In the genomic region with DNA sequence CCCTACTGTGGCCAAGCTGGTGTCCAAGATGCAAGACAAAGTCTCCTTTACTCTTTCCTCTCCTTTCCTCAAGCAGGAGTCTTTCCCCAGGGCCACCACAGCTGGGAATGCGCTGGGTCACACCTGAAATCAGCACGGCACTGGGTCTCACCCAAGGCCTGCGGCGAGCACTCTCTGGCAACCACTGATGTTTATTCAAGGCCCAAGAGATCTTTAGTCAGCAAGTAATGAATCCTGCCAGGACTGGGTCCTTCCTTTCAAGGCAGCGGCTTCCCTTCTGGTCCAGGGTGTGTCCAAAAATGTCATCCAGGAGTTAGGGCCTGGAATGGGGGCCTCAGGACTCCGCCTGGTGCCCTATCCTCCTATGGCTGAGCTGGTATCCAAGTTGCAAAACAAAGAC, we compare ENCODE assay signal across 22 cellular contexts. TPM values are rescaled to one million over a fixed set of nuclear protein-coding genes. Genes with fewer than 3 reads are reported as not detected.
DNase-seq lines count a peak whose midpoint lies in the region; ATAC-seq and TF ChIP-seq lines count a peak whose summit lies in the region.
"Had no signal": no experiment of that assay in that cellular context is flagged by ENCODE, and none has a peak within 500 bp of the region (broad histone marks: within the 10 kb centered on the region; RNA-seq: fewer than 3 reads in every experiment).

No MANE protein-coding gene starts in this region.

- H3K79me1 ChIP-seq in neuronal stem cell (ENCODE audit: low read depth, low read length), result peaks cover 2% of the 10 kb centered on the region

- no peak overlapping the region for H3K14ac ChIP-seq in neuronal stem cell (ENCODE audit: low read length)

- no peak overlapping the region for H3K9ac ChIP-seq in neuronal stem cell (ENCODE audit: low read depth, low read length, poor library complexity)

- H3K27ac ChIP-seq in neuronal stem cell (replicated peaks; ENCODE audit: low read length), result no peak overlapping the region
- H3K27ac ChIP-seq in osteoblast (ENCODE audit: low read depth, low read length), result no peak overlapping the region
- H3K27ac ChIP-seq: A549 had no signal

- no peaks in the 10 kb centered on the region for H3K27me3 ChIP-seq in neuronal stem cell (ENCODE audit: control insufficient read depth in 3 of 3, insufficient read depth in 3 of 3, low read depth in 1 of 3, low read length in 3 of 3)
- H3K27me3 ChIP-seq in osteoblast (ENCODE audit: insufficient read depth, low read length), result no peaks in the 10 kb centered on the region

- no peaks in the 10 kb centered on the region for H3K36me3 Mint-ChIP-seq in WTC11
- H3K36me3 Mint-ChIP-seq: IgD-negative memory B cell had no signal

- H2BK15ac ChIP-seq in neuronal stem cell (ENCODE audit: low read length), result no peak overlapping the region

- no peak overlapping the region for H2BK5ac ChIP-seq in neuronal stem cell (ENCODE audit: low read length)

- no peak for ATAC-seq in Right ventricle myocardium superior (ENCODE audit: poor library complexity)
- no peak for ATAC-seq in left cardiac atrium
- peak; percentile 85 for ATAC-seq in esophagus mucosa
- ATAC-seq in WTC11, result no peak
- ATAC-seq: CD8-positive, alpha-beta T cell had no signal

- H3K4me1 ChIP-seq in neuronal stem cell (ENCODE audit: control insufficient read depth in 2 of 2, insufficient read depth in 1 of 2, low read depth in 1 of 2, low read length in 2 of 2), result no peaks in the 10 kb centered on the region
- no peaks in the 10 kb centered on the region for H3K4me1 ChIP-seq in osteoblast (ENCODE audit: insufficient read depth, low read length)
- H3K4me1 ChIP-seq: A549 had no signal

- H3K4me3 Mint-ChIP-seq in WTC11, result no peak overlapping the region
- H3K4me3 Mint-ChIP-seq: CD8-positive, alpha-beta T cell had no signal

- H3K9me3 ChIP-seq in neuronal stem cell (replicated peaks in 1 of 2; ENCODE audit: control insufficient read depth in 2 of 2, insufficient read depth in 1 of 2, low read depth in 1 of 2, low read length in 2 of 2) (peaks cover 0 to 2% of the 10 kb centered on the region in 2 donors), osteoblast (ENCODE audit: low read depth, low read length) (no peaks in the 10 kb centered on the region)
- H3K9me3 ChIP-seq: A549 had no signal

- no peak overlapping the region for H2AK5ac ChIP-seq in neuronal stem cell (ENCODE audit: low read depth, low read length)

- POLR2A ChIA-PET in WTC11 (lab: Charles Lee), result no interaction called here
- POLR2A ChIA-PET in HEK293T (lab: Yijun Ruan, JAX), result no interaction called here

- TF ChIP-seq CTCF in WTC11 (IDR thresholded peaks at IDR 0.05) (no peak), osteoblast (IDR thresholded peaks at IDR 0.05; ENCODE audit: extremely low read depth, low read depth, low read length) (no peak)

- peak; percentile 15 for DNase-seq in Right ventricle myocardium superior
- DNase-seq in left cardiac atrium, result no peak
- DNase-seq in neuronal stem cell (ENCODE audit: low spot score), result no peak
- DNase-seq in posterior vena cava (ENCODE audit: low spot score), result no peak
- no peak for DNase-seq in WTC11 (ENCODE audit: low spot score)
- DNase-seq in HEK293T (ENCODE audit: extremely low spot score), result no peak
- DNase-seq in osteoblast (ENCODE audit: insufficient read length, low spot score, missing footprints), result no peak
- DNase-seq: Calu3; CD8-positive, alpha-beta T cell; GF-D8; HCEC 1CT; Karpas-422; NCI-H1105 treated with DMSO at 0.1 percent for 48 hours; NCI-H1694; NCI-H2227 treated with DMSO at 0.1 percent for 48 hours; NCI-H510A treated with DMSO at 0.1 percent for 48 hours; NCI-H82; OCI-M1; SIG-M5 had no signal

- no peaks in the 10 kb centered on the region for H3K79me2 ChIP-seq in osteoblast (ENCODE audit: insufficient read depth, low read length)

- no peak overlapping the region for H2AFZ ChIP-seq in neuronal stem cell (ENCODE audit: low read length)
- no peak overlapping the region for H2AFZ ChIP-seq in osteoblast (ENCODE audit: low read length)

- H3K9me3 Mint-ChIP-seq in WTC11, result no peaks in the 10 kb centered on the region
- H3K9me3 Mint-ChIP-seq: CD8-positive, alpha-beta T cell had no signal

- no peak overlapping the region for H3K27ac Mint-ChIP-seq in WTC11
- H3K27ac Mint-ChIP-seq: CD8-positive, alpha-beta T cell had no signal

- H3K4me3 ChIP-seq in neuronal stem cell (ENCODE audit: low read length in 2 of 2) (no peak overlapping the region), osteoblast (ENCODE audit: insufficient read depth, low read length) (no peak overlapping the region)
- H3K4me3 ChIP-seq: A549 had no signal

- H2BK120ac ChIP-seq in neuronal stem cell (ENCODE audit: low read depth, low read length), result no peak overlapping the region

- intact Hi-C loops in Right ventricle myocardium superior (cut with DNase I) (no loop called here), left cardiac atrium (cut with DNase I) (no loop called here), posterior vena cava (cut with DNase I) (no loop called here)

- H3K4ac ChIP-seq in neuronal stem cell (ENCODE audit: low read length), result no peak overlapping the region

- no peak overlapping the region for H4K8ac ChIP-seq in neuronal stem cell (ENCODE audit: low read depth, low read length)

- CTCF ChIA-PET in WTC11 (lab: Charles Lee) (interaction anchor here (0.6 to 3.7 kb wide), 8 partner anchors 16 to 608 kb away, joined by 3 to 45 read pairs (median 4); a partner anchor contains a TSS), HEK293T (lab: Yijun Ruan, JAX) (no interaction called here)

- H4K91ac ChIP-seq in neuronal stem cell (ENCODE audit: low read depth, low read length, poor library complexity), result no peak overlapping the region

- H3K36me3 ChIP-seq in neuronal stem cell (replicated peaks in 1 of 2; ENCODE audit: control insufficient read depth in 2 of 2, insufficient read depth in 2 of 2, low read length in 2 of 2) (no peaks in the 10 kb centered on the region), osteoblast (ENCODE audit: insufficient read depth, low read length) (no peaks in the 10 kb centered on the region)

- no peaks in the 10 kb centered on the region for H4K20me1 ChIP-seq in osteoblast (ENCODE audit: insufficient read depth, low read length)

- H3K4me2 ChIP-seq in neuronal stem cell (ENCODE audit: insufficient read depth, low read length, poor library complexity, severe bottlenecking), result no peak overlapping the region
- H3K4me2 ChIP-seq in osteoblast (ENCODE audit: insufficient read depth, low read length), result no peak overlapping the region
- H3K4me2 ChIP-seq: A549 had no signal

- no CpG with 5 or more reads among the region's 6 CpGs for WGBS in neuronal stem cell (ENCODE audit: extremely low coverage in 2 of 2, insufficient read length in 2 of 2, insufficient replicate concordance in 1 of 2), 2 donors

- no peak overlapping the region for H3K23ac ChIP-seq in neuronal stem cell (ENCODE audit: low read depth, low read length, poor library complexity)

- peak overlapping the region; percentile 64 for H3K18ac ChIP-seq in neuronal stem cell (ENCODE audit: low read length)

- no peak overlapping the region for H2BK12ac ChIP-seq in neuronal stem cell (ENCODE audit: low read length)

- no peaks in the 10 kb centered on the region for H3K4me1 Mint-ChIP-seq in WTC11

- peaks cover 21% of the 10 kb centered on the region for H3K27me3 Mint-ChIP-seq in WTC11 (ENCODE audit: low read depth)

TF ChIP-seq in HEK293T, 16 proteins besides CTCF, POLR2A, EP300 and RAD21:
- TF ChIP-seq HDGF (IDR thresholded peaks at IDR 0.05; ENCODE audit: borderline replicate concordance), result no peak
- TF ChIP-seq FOXA1 (IDR thresholded peaks at IDR 0.05), result no peak
- no peak for TF ChIP-seq SUZ12 (IDR thresholded peaks at IDR 0.05)
- TF ChIP-seq L3MBTL2 (conservative IDR thresholded peaks at IDR 0.05), result no peak
- no peak for TF ChIP-seq NFRKB (IDR thresholded peaks at IDR 0.05)
- no peak for TF ChIP-seq BHLHE40 (IDR thresholded peaks at IDR 0.05; ENCODE audit: borderline replicate concordance)
- TF ChIP-seq SP1 (IDR thresholded peaks at IDR 0.05), result no peak
- TF ChIP-seq TARDBP (IDR thresholded peaks at IDR 0.05), result no peak
- TF ChIP-seq CTBP1 (IDR thresholded peaks at IDR 0.05; ENCODE audit: borderline replicate concordance), result no peak
- no peak for TF ChIP-seq ELF4 (IDR thresholded peaks at IDR 0.05)
- TF ChIP-seq FOXK2 (IDR thresholded peaks at IDR 0.05), result no peak
- no peak for TF ChIP-seq FOXM1 (IDR thresholded peaks at IDR 0.05; ENCODE audit: borderline replicate concordance)
- TF ChIP-seq ZNF384 (IDR thresholded peaks at IDR 0.05), result no peak
- TF ChIP-seq ARNT (IDR thresholded peaks at IDR 0.05), result no peak

RNA-seq across cellular contexts. Expression of a gene that starts 24.1 kb away (rescaled TPM):
- total RNA-seq in Right ventricle myocardium superior (3.6 TPM), left cardiac atrium (1 to 10 TPM; 6.1 to 7.0 TPM), esophagus mucosa (8.8 TPM), posterior vena cava (10 to 100 TPM in 1 of 2 donors, 1 to 10 TPM in 1; 8.7 to 11.2 TPM), WTC11 (2021) (9.0 to 10.8 TPM (median 10.0 TPM) in 3 replicates), osteoblast (7.2 and 10.0 TPM in 2 replicates)
- polyA plus RNA-seq in neuronal stem cell (2013, experiment 1 of 2), result 3.6 TPM
- polyA plus RNA-seq in neuronal stem cell (2013, experiment 2 of 2), result 3.7 TPM

RNA-seq across cellular contexts. Expression of a gene that starts 24.6 kb away (rescaled TPM):
- 15.0 TPM for total RNA-seq in Right ventricle myocardium superior
- total RNA-seq in left cardiac atrium, result 10 to 100 TPM; 13.6 to 14.3 TPM
- 19.6 TPM for total RNA-seq in esophagus mucosa
- polyA plus RNA-seq in neuronal stem cell (2013, experiment 1 of 2), result 50.4 TPM
- polyA plus RNA-seq in neuronal stem cell (2013, experiment 2 of 2), result 51.0 TPM
- total RNA-seq in posterior vena cava, result 1 to 10 TPM; 6.5 to 7.7 TPM
- 59.7 to 75.8 TPM (median 67.1 TPM) in 3 replicates for total RNA-seq in WTC11 (2021)
- total RNA-seq in osteoblast, result 13.8 and 17.4 TPM in 2 replicates

RNA-seq across cellular contexts. Expression of a gene that starts 41.9 kb away (rescaled TPM):
- not detected for total RNA-seq in Right ventricle myocardium superior
- total RNA-seq in left cardiac atrium, result under 1 TPM in 1 of 2 donors, not detected in 1; 0.05 TPM
- 1.00 TPM for total RNA-seq in esophagus mucosa
- polyA plus RNA-seq in neuronal stem cell (2013, experiment 1 of 2), result 0.28 TPM
- polyA plus RNA-seq in neuronal stem cell (2013, experiment 2 of 2), result 0.33 TPM
- not detected for total RNA-seq in posterior vena cava
- total RNA-seq in WTC11 (2021), result 0.57 to 1.1 TPM (median 0.76 TPM) in 3 replicates
- 0.29 TPM in 1 of 2 replicates, not detected in the other for total RNA-seq in osteoblast
- polyA plus RNA-seq: IgD-negative memory B cell had no signal

RNA-seq across cellular contexts. Expression of a gene that starts 42.6 kb away (rescaled TPM):
- total RNA-seq in Right ventricle myocardium superior, result 1.3 TPM
- total RNA-seq in left cardiac atrium, result 1 to 10 TPM; 1.9 to 2.6 TPM
- total RNA-seq in esophagus mucosa, result 1.1 TPM
- 0.04 TPM for polyA plus RNA-seq in neuronal stem cell (2013, experiment 1 of 2)
- 0.04 TPM for polyA plus RNA-seq in neuronal stem cell (2013, experiment 2 of 2)
- total RNA-seq in posterior vena cava, result 1 to 10 TPM; 2.9 to 3.6 TPM
- total RNA-seq in WTC11 (2021), result 2.7 to 3.5 TPM (median 3.1 TPM) in 3 replicates
- total RNA-seq in osteoblast, result not detected in 2 replicates
- total RNA-seq: Calu3; CD8-positive, alpha-beta T cell had no signal
- polyA plus RNA-seq: IgD-negative memory B cell had no signal

RNA-seq across cellular contexts. Expression of a gene that starts 48.4 kb away (rescaled TPM):
- total RNA-seq in Right ventricle myocardium superior, result 19.7 TPM
- 10 to 100 TPM; 30.2 to 38.8 TPM for total RNA-seq in left cardiac atrium
- total RNA-seq in esophagus mucosa, result 21.0 TPM
- 38.8 TPM for polyA plus RNA-seq in neuronal stem cell (2013, experiment 1 of 2)
- 39.8 TPM for polyA plus RNA-seq in neuronal stem cell (2013, experiment 2 of 2)
- total RNA-seq in posterior vena cava, result 10 to 100 TPM; 26.7 to 31.5 TPM
- total RNA-seq in WTC11 (2021), result 58.5 to 60.8 TPM (median 58.6 TPM) in 3 replicates
- 16.2 and 18.1 TPM in 2 replicates for total RNA-seq in osteoblast
